9 cellular contexts compared by ENCODE assay signal in the genomic region with DNA sequence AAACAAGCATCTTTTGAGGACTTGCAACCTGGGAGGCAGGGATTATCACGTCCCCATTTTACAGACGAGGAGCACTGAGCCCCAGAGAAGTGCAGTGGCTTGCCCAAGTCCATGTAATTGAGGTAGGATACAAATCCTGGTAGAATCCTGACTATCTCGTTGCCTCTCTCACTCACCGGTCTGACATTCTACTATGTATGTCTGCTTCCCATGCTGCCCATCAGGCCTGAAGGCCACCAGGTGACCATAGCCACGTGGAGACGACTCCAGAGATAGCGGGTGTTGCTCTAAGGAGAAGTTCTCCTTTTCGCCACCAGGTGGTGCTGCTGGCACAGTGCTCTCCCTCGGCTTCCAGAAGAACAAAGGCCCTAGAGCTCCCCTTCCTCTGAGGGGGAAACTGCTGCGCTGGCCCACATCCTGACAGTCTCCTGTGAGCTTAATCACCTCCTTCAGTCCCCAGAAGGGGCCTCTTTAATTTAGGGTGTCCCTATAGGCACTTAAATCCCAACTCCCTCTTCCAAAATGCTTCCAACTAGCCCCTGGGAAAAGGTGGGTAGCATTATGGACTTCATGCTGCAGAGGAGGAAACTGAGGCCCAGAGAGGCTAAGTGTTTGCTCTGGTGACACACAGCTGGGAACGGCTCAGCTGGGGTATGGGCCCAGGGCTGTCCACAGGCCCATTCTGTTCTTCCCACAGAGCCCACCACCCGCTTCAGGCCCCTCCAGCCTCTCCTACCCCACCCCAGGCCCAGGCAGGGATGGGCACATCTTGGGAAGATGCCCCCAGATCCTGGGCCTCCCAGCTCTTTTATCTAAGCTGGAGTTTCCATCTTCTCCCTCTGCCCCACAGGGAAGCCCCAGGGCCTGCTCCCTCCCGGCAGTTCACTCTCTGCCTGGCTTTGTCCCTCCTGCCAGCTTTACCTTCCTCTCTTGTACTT. TPM values are rescaled to one million over a fixed set of nuclear protein-coding genes. Genes with fewer than 3 reads are reported as not detected.
A peak's percentile ranks its signal among the peaks of the same experiment; 100 is the strongest.
DNase-seq lines count a peak whose midpoint lies in the region; ATAC-seq and TF ChIP-seq lines count a peak whose summit lies in the region.
"Had no signal": no experiment of that assay in that cellular context is flagged by ENCODE, and none has a peak within 500 bp of the region (broad histone marks: within the 10 kb centered on the region; RNA-seq: fewer than 3 reads in every experiment).

No MANE protein-coding gene starts in this region.

- peak; percentile 80 to 82 for ATAC-seq in CD4-positive, CD25-positive, alpha-beta regulatory T cell (ENCODE audit: low read depth in 2 of 2)
- ATAC-seq in GM21367 (IDR thresholded peaks at IDR 0.05; ENCODE audit: unreplicated experiment), result peak; percentile 52
- ATAC-seq in Panc1, result peak; percentile 92

- H3K27me3 ChIP-seq in CD4-positive, CD25-positive, alpha-beta regulatory T cell (ENCODE audit: control insufficient read depth, insufficient read depth, low read length), result no peaks in the 10 kb centered on the region
- no peaks in the 10 kb centered on the region for H3K27me3 ChIP-seq in Panc1 (ENCODE audit: control insufficient read depth, insufficient read depth, low read length)
- peaks cover 2% of the 10 kb centered on the region for H3K27me3 ChIP-seq in fibroblast of lung (ENCODE audit: control insufficient read depth, insufficient read depth, low read length)

- BruUV-seq in Panc1 (replicated peaks; lab: Mats Ljungman, UMichigan), result no TSS peak

- CTCF ChIA-PET in Panc1 (lab: Charles Lee), result interaction anchor here (0.5 to 2.6 kb wide), 13 partner anchors 12 to 117 kb away, joined by 3 to 34 read pairs (median 5); a partner anchor contains a TSS

- peak overlapping the region in 3 of 4 donors; percentile 37 to 78 (median 63) for H3K4me3 Mint-ChIP-seq in CD4-positive, CD25-positive, alpha-beta regulatory T cell
- peak overlapping the region; percentile 28 for H3K4me3 Mint-ChIP-seq in activated T-cell treated with anti-CD3 and anti-CD28 coated beads, Interleukin-2, amount 50 U/mL, for 24 hours
- H3K4me3 Mint-ChIP-seq in neural crest cell, result peak overlapping the region; percentile 13
- H3K4me3 Mint-ChIP-seq in stimulated activated naive CD8-positive, alpha-beta T cell treated with anti-CD3 and anti-CD28 coated beads, Interleukin-15, Interleukin-2, amounts not matched to agents 100 ng/mL and 50 ng/mL, for 24 hours, result no peak overlapping the region

- peak overlapping the region; percentile 68 to 90 (median 89) for H3K27ac Mint-ChIP-seq in CD4-positive, CD25-positive, alpha-beta regulatory T cell
- peak overlapping the region; percentile 94 for H3K27ac Mint-ChIP-seq in activated T-cell treated with anti-CD3 and anti-CD28 coated beads, Interleukin-2, amount 50 U/mL, for 24 hours
- peak overlapping the region; percentile 88 for H3K27ac Mint-ChIP-seq in neural crest cell (ENCODE audit: unreplicated experiment)
- peak overlapping the region; percentile 69 for H3K27ac Mint-ChIP-seq in stimulated activated naive CD8-positive, alpha-beta T cell treated with anti-CD3 and anti-CD28 coated beads, Interleukin-15, Interleukin-2, amounts not matched to agents 100 ng/mL and 50 ng/mL, for 24 hours

- peak overlapping the region; percentile 40 for H3K9ac ChIP-seq in fibroblast of lung (ENCODE audit: insufficient read depth, low read length)

- DNase-seq in CD4-positive, CD25-positive, alpha-beta regulatory T cell, result peak; percentile 79 to 91 (median 88)
- peak; percentile 79 for DNase-seq in KG1 (lab: John Stamatoyannopoulos, UW)
- no peak for DNase-seq in Panc1 (ENCODE audit: low read depth, low spot score)
- DNase-seq in activated T-cell treated with anti-CD3 and anti-CD28 coated beads, Interleukin-2, amount 50 U/mL, for 24 hours, result peak; percentile 89
- peak; percentile 71 to 82 for DNase-seq in fibroblast of lung (ENCODE audit: low read depth in 2 of 2)
- DNase-seq in neural crest cell (ENCODE audit: low read depth, low spot score), result peak; percentile 91

- H3K4me1 Mint-ChIP-seq in CD4-positive, CD25-positive, alpha-beta regulatory T cell, result peaks cover 4 to 35% (median 19%) of the 10 kb centered on the region in 4 donors
- H3K4me1 Mint-ChIP-seq in activated T-cell treated with anti-CD3 and anti-CD28 coated beads, Interleukin-2, amount 50 U/mL, for 24 hours (ENCODE audit: low read depth), result peaks cover 36% of the 10 kb centered on the region
- peaks cover 34% of the 10 kb centered on the region for H3K4me1 Mint-ChIP-seq in neural crest cell
- H3K4me1 Mint-ChIP-seq in stimulated activated naive CD8-positive, alpha-beta T cell treated with anti-CD3 and anti-CD28 coated beads, Interleukin-15, Interleukin-2, amounts not matched to agents 100 ng/mL and 50 ng/mL, for 24 hours (ENCODE audit: low read depth), result peaks cover 36% of the 10 kb centered on the region

- TF ChIP-seq CTCF in Panc1 (IDR thresholded peaks at IDR 0.05), result peak; percentile 97
- peak; percentile 87 to 94 for TF ChIP-seq CTCF in fibroblast of lung (conservative IDR thresholded peaks at IDR 0.05 in 1 of 2, IDR thresholded peaks at IDR 0.05 in 1 of 2; ENCODE audit: low read depth in 1 of 2, low read length in 2 of 2)
- TF ChIP-seq CTCF in neural crest cell (conservative IDR thresholded peaks at IDR 0.05), result peak; percentile 99

- peaks cover 30% of the 10 kb centered on the region for H3K4me1 ChIP-seq in CD4-positive, CD25-positive, alpha-beta regulatory T cell (ENCODE audit: control insufficient read depth, insufficient read depth, low read length, poor library complexity, severe bottlenecking)
- H3K4me1 ChIP-seq in Panc1 (ENCODE audit: control insufficient read depth, insufficient read depth, low read length), result peaks cover 3% of the 10 kb centered on the region; the same call in 1 of the 2 replicates
- peaks cover 17% of the 10 kb centered on the region for H3K4me1 ChIP-seq in fibroblast of lung (ENCODE audit: control insufficient read depth, extremely low read depth, insufficient read depth, low read length)

- no peaks in the 10 kb centered on the region for H3K36me3 ChIP-seq in CD4-positive, CD25-positive, alpha-beta regulatory T cell (ENCODE audit: control insufficient read depth, insufficient read depth, low read length)
- H3K36me3 ChIP-seq in Panc1 (ENCODE audit: control insufficient read depth, insufficient read depth, low read length) (no peaks in the 10 kb centered on the region), fibroblast of lung (ENCODE audit: control insufficient read depth, insufficient read depth, low read length) (no peaks in the 10 kb centered on the region)

- no peaks in the 10 kb centered on the region for H3K36me3 Mint-ChIP-seq in CD4-positive, CD25-positive, alpha-beta regulatory T cell
- H3K36me3 Mint-ChIP-seq in activated T-cell treated with anti-CD3 and anti-CD28 coated beads, Interleukin-2, amount 50 U/mL, for 24 hours (ENCODE audit: low read depth), result no peaks in the 10 kb centered on the region
- H3K36me3 Mint-ChIP-seq in neural crest cell (ENCODE audit: low read depth), result no peaks in the 10 kb centered on the region
- H3K36me3 Mint-ChIP-seq in stimulated activated naive CD8-positive, alpha-beta T cell treated with anti-CD3 and anti-CD28 coated beads, Interleukin-15, Interleukin-2, amounts not matched to agents 100 ng/mL and 50 ng/mL, for 24 hours (ENCODE audit: low read depth), result no peaks in the 10 kb centered on the region

- POLR2A ChIA-PET in Panc1 (lab: Charles Lee), result interaction anchor here (0.5 kb wide), 1 partner anchor 413 kb away, joined by 8 read pairs; no protein-coding TSS in a partner anchor

- H3K27ac ChIP-seq in CD4-positive, CD25-positive, alpha-beta regulatory T cell (ENCODE audit: insufficient read depth, low read length, poor library complexity, severe bottlenecking), result peak overlapping the region; percentile 73
- H3K27ac ChIP-seq in Panc1 (ENCODE audit: low read length), result peak overlapping the region; percentile 60; the same call in 1 of the 2 replicates
- peak overlapping the region; percentile 71 for H3K27ac ChIP-seq in fibroblast of lung (ENCODE audit: insufficient read depth, low read length)

- in situ Hi-C loops in Panc1 (cut with HindIII; ENCODE audit: low pct_unique_long_range_greater_than_20kb, low sequenced_read_pairs), result no loop called here

- H3K4me2 ChIP-seq in fibroblast of lung (ENCODE audit: extremely low read depth, insufficient read depth, low read length), result peak overlapping the region; percentile 54

- intact Hi-C loops in Panc1 (cut with micrococcal nuclease; ENCODE audit: unreplicated experiment), result loop anchor here (5.0 kb wide), 1 partner anchor 107 kb away; a partner anchor contains a TSS

- H3K4me3 ChIP-seq in CD4-positive, CD25-positive, alpha-beta regulatory T cell (ENCODE audit: low read depth, low read length), result peak overlapping the region; percentile 6
- H3K4me3 ChIP-seq in Panc1 (ENCODE audit: low read depth in 2 of 2, low read length in 2 of 2) (no peak overlapping the region), fibroblast of lung (replicated peaks in 1 of 4; ENCODE audit: control extremely low read depth in 1 of 4, insufficient read depth in 1 of 4, low read depth in 3 of 4, low read length in 4 of 4) (no peak overlapping the region)

- peaks cover 4% of the 10 kb centered on the region for H3K27me3 Mint-ChIP-seq in CD4-positive, CD25-positive, alpha-beta regulatory T cell
- no peaks in the 10 kb centered on the region for H3K27me3 Mint-ChIP-seq in activated T-cell treated with anti-CD3 and anti-CD28 coated beads, Interleukin-2, amount 50 U/mL, for 24 hours
- H3K27me3 Mint-ChIP-seq in neural crest cell (ENCODE audit: low read depth), result peaks cover 3% of the 10 kb centered on the region
- H3K27me3 Mint-ChIP-seq in stimulated activated naive CD8-positive, alpha-beta T cell treated with anti-CD3 and anti-CD28 coated beads, Interleukin-15, Interleukin-2, amounts not matched to agents 100 ng/mL and 50 ng/mL, for 24 hours, result no peaks in the 10 kb centered on the region

- no peaks in the 10 kb centered on the region for H3K79me2 ChIP-seq in fibroblast of lung (ENCODE audit: control insufficient read depth, insufficient read depth, low read length)

- no peaks in the 10 kb centered on the region for H4K20me1 ChIP-seq in fibroblast of lung (ENCODE audit: control insufficient read depth, extremely low read depth, insufficient read depth, low read length)

- no peak overlapping the region for H2AFZ ChIP-seq in fibroblast of lung (ENCODE audit: low read length)

- H3K9me3 ChIP-seq in CD4-positive, CD25-positive, alpha-beta regulatory T cell (ENCODE audit: control insufficient read depth in 2 of 2, low read length in 2 of 2), result no peaks in the 10 kb centered on the region
- H3K9me3 ChIP-seq in Panc1 (ENCODE audit: control insufficient read depth, insufficient read depth, low read depth, low read length) (no peaks in the 10 kb centered on the region), fibroblast of lung (ENCODE audit: control insufficient read depth, insufficient read depth, low read depth, low read length) (no peaks in the 10 kb centered on the region)

- H3K9me3 Mint-ChIP-seq in CD4-positive, CD25-positive, alpha-beta regulatory T cell, result no peaks in the 10 kb centered on the region
- no peaks in the 10 kb centered on the region for H3K9me3 Mint-ChIP-seq in activated T-cell treated with anti-CD3 and anti-CD28 coated beads, Interleukin-2, amount 50 U/mL, for 24 hours
- no peaks in the 10 kb centered on the region for H3K9me3 Mint-ChIP-seq in neural crest cell
- no peaks in the 10 kb centered on the region for H3K9me3 Mint-ChIP-seq in stimulated activated naive CD8-positive, alpha-beta T cell treated with anti-CD3 and anti-CD28 coated beads, Interleukin-15, Interleukin-2, amounts not matched to agents 100 ng/mL and 50 ng/mL, for 24 hours

RNA-seq across cellular contexts. Expression of a gene that starts 6.4 kb away (rescaled TPM):
- total RNA-seq in CD4-positive, CD25-positive, alpha-beta regulatory T cell, result 0.20 TPM
- not detected for polyA plus RNA-seq in CD4-positive, CD25-positive, alpha-beta regulatory T cell
- not detected for total RNA-seq in Panc1 (2021; ENCODE audit: unreplicated experiment)
- not detected for polyA plus RNA-seq in Panc1 (2012; ENCODE audit: insufficient read length)
- total RNA-seq in fibroblast of lung, result not detected in 2 replicates
- polyA plus RNA-seq in fibroblast of lung, result not detected in 2 replicates
- polyA plus RNA-seq in fibroblast of lung (2012), result not detected in 2 replicates
- not detected in 2 replicates for polyA minus RNA-seq in fibroblast of lung (ENCODE audit: low replicate concordance)
- total RNA-seq in neural crest cell, result 0.16 TPM in 1 of 2 replicates, not detected in the other
- total RNA-seq: T-helper 1 cell treated with Interleukin-12 subunit alpha and Interleukin-12 subunit beta and Interleukin-4 antibody, amounts not matched to agents 30 ng/mL and 1 ng/mL, for 36 hours had no signal

RNA-seq across cellular contexts. Expression of a gene that starts 9.8 kb away (rescaled TPM):
- total RNA-seq in CD4-positive, CD25-positive, alpha-beta regulatory T cell, result not detected
- polyA plus RNA-seq in CD4-positive, CD25-positive, alpha-beta regulatory T cell, result not detected
- not detected for total RNA-seq in Panc1 (2021; ENCODE audit: unreplicated experiment)
- not detected for polyA plus RNA-seq in Panc1 (2012; ENCODE audit: insufficient read length)
- not detected in 2 replicates for total RNA-seq in fibroblast of lung
- not detected in 2 replicates for polyA plus RNA-seq in fibroblast of lung
- polyA plus RNA-seq in fibroblast of lung (2012), result not detected in 2 replicates
- not detected in 2 replicates for polyA minus RNA-seq in fibroblast of lung (ENCODE audit: low replicate concordance)
- not detected in 2 replicates for total RNA-seq in neural crest cell
- total RNA-seq: T-helper 1 cell treated with Interleukin-12 subunit alpha and Interleukin-12 subunit beta and Interleukin-4 antibody, amounts not matched to agents 30 ng/mL and 1 ng/mL, for 36 hours had no signal

RNA-seq across cellular contexts. Expression of a gene that starts 18.7 kb away (rescaled TPM):
- total RNA-seq in CD4-positive, CD25-positive, alpha-beta regulatory T cell, result 0.35 TPM
- polyA plus RNA-seq in CD4-positive, CD25-positive, alpha-beta regulatory T cell, result under 1 TPM in 3 of 4 donors, not detected in 1; 0.16 to 0.94 (median 0.20) TPM
- 13.4 TPM for total RNA-seq in Panc1 (2021; ENCODE audit: unreplicated experiment)
- polyA plus RNA-seq in Panc1 (2012; ENCODE audit: insufficient read length), result 51.9 TPM
- total RNA-seq in fibroblast of lung, result under 0.01 and 0.50 TPM in 2 replicates
- polyA plus RNA-seq in fibroblast of lung, result 0.10 and 0.19 TPM in 2 replicates
- polyA plus RNA-seq in fibroblast of lung (2012), result 0.35 and 0.46 TPM in 2 replicates
- polyA minus RNA-seq in fibroblast of lung (ENCODE audit: low replicate concordance), result not detected in 2 replicates
- 2.3 and 2.7 TPM in 2 replicates for total RNA-seq in neural crest cell

RNA-seq across cellular contexts. Expression of a gene that starts 32.9 kb away (rescaled TPM):
- total RNA-seq in CD4-positive, CD25-positive, alpha-beta regulatory T cell, result 93.3 TPM
- polyA plus RNA-seq in CD4-positive, CD25-positive, alpha-beta regulatory T cell, result 10 to 100 TPM; 40.1 to 59.8 (median 52.7) TPM
- total RNA-seq in Panc1 (2021; ENCODE audit: unreplicated experiment), result 13.5 TPM
- polyA plus RNA-seq in Panc1 (2012; ENCODE audit: insufficient read length), result 19.1 TPM
- 2.6 and 4.1 TPM in 2 replicates for total RNA-seq in fibroblast of lung
- polyA plus RNA-seq in fibroblast of lung, result 2.5 and 3.1 TPM in 2 replicates
- polyA plus RNA-seq in fibroblast of lung (2012), result 3.1 and 4.2 TPM in 2 replicates
- polyA minus RNA-seq in fibroblast of lung (ENCODE audit: low replicate concordance), result 1.8 and 4.3 TPM in 2 replicates
- total RNA-seq in neural crest cell, result 12.3 and 15.7 TPM in 2 replicates

RNA-seq across cellular contexts. Expression of a gene that starts 35.8 kb away (rescaled TPM):
- 228 TPM for total RNA-seq in CD4-positive, CD25-positive, alpha-beta regulatory T cell
- polyA plus RNA-seq in CD4-positive, CD25-positive, alpha-beta regulatory T cell, result 100 to 1,000 TPM in 2 of 4 donors, 10 to 100 TPM in 2; 79.2 to 127 (median 96.0) TPM
- total RNA-seq in Panc1 (2021; ENCODE audit: unreplicated experiment) (56.1 TPM), fibroblast of lung (13.1 and 15.0 TPM in 2 replicates), neural crest cell (47.4 and 54.9 TPM in 2 replicates)
- polyA plus RNA-seq in Panc1 (2012; ENCODE audit: insufficient read length), result 68.7 TPM
- polyA plus RNA-seq in fibroblast of lung, result 15.8 and 23.4 TPM in 2 replicates
- 16.0 and 28.2 TPM in 2 replicates for polyA plus RNA-seq in fibroblast of lung (2012)
- 9.2 and 18.0 TPM in 2 replicates for polyA minus RNA-seq in fibroblast of lung (ENCODE audit: low replicate concordance)
